In genomic region chr4:112358415-112358814, GRCh38 we compare ENCODE assay signal across 9 cellular contexts.
"Had no signal": no experiment of that assay in that cellular context is flagged by ENCODE, and none has a peak within 500 bp of the region (broad histone marks: within the 10 kb centered on the region; RNA-seq: fewer than 3 reads in every experiment).

No MANE protein-coding gene starts in this region.

- H3K27ac ChIP-seq: GM23248, HL-60 had no signal

- ATAC-seq: HCT116, HepG2 had no signal

- DNase-seq: GM23248, GOT3, H7, HFFc6 had no signal

- H3K4me3 ChIP-seq: GM23248, HAP-1 had no signal

- H3K27me3 Mint-ChIP-seq: IgD-negative memory B cell had no signal

- H3K27ac Mint-ChIP-seq: HFFc6, IgD-negative memory B cell had no signal

- H3K36me3 ChIP-seq: HAP-1 had no signal

- H3K4me3 Mint-ChIP-seq: HFFc6, IgD-negative memory B cell had no signal
